Comparison of ENCODE assay signal across 8 cellular contexts in genomic region chr2:237165405-237166276, GRCh38.
A peak's percentile ranks its signal among the peaks of the same experiment; 100 is the strongest.
DNase-seq lines count a peak whose midpoint lies in the region; ATAC-seq and TF ChIP-seq lines count a peak whose summit lies in the region.

No MANE protein-coding gene starts in this region.

- no peak overlapping the region for H3K27ac Mint-ChIP-seq in activated CD8-positive, alpha-beta T cell treated with anti-CD3 and anti-CD28 coated beads for 36 hours
- no peak overlapping the region for H3K27ac Mint-ChIP-seq in activated CD8-positive, alpha-beta T cell treated with anti-CD3 and anti-CD28 coated beads, Interleukin-2, amount 10 ng/mL, durations not matched to agents 7 days and 5 days

- 0 out of 2 replicates have a peak, but pooled peaks cover 4% of the 10 kb centered on the region for H3K9me3 ChIP-seq in Panc1 (ENCODE audit: control insufficient read depth, insufficient read depth, low read depth, low read length)
- no peaks in the 10 kb centered on the region for H3K9me3 ChIP-seq in upper lobe of left lung

- no peaks in the 10 kb centered on the region for H3K27me3 ChIP-seq in Panc1 (ENCODE audit: control insufficient read depth, insufficient read depth, low read length)
- no peaks in the 10 kb centered on the region for H3K27me3 ChIP-seq in foreskin keratinocyte
- H3K27me3 ChIP-seq in upper lobe of left lung: no peaks in the 10 kb centered on the region

- ATAC-seq in activated CD8-positive, alpha-beta T cell treated with anti-CD3 and anti-CD28 coated beads for 36 hours: no peak
- no peak for ATAC-seq in activated CD8-positive, alpha-beta T cell treated with anti-CD3 and anti-CD28 coated beads, Interleukin-2, amount 10 ng/mL, durations not matched to agents 7 days and 5 days
- ATAC-seq in Panc1 (peak; percentile 51; the same call in 1 of the 2 replicates), foreskin keratinocyte (peak; percentile 33), upper lobe of left lung (ENCODE audit: low FRiP score in 2 of 2) (no peak)

- H3K27ac ChIP-seq in Panc1 (ENCODE audit: low read length) (peak overlapping the region; percentile 34; the same call in 1 of the 2 replicates), foreskin keratinocyte (no peak overlapping the region), upper lobe of left lung (no peak overlapping the region)

- peaks cover 12% of the 10 kb centered on the region for H3K27me3 Mint-ChIP-seq in activated CD8-positive, alpha-beta T cell treated with anti-CD3 and anti-CD28 coated beads for 36 hours
- peaks cover 10% of the 10 kb centered on the region for H3K27me3 Mint-ChIP-seq in activated CD8-positive, alpha-beta T cell treated with anti-CD3 and anti-CD28 coated beads, Interleukin-2, amount 10 ng/mL, durations not matched to agents 7 days and 5 days (ENCODE audit: low read depth)

- H3K9me3 Mint-ChIP-seq in activated CD8-positive, alpha-beta T cell treated with anti-CD3 and anti-CD28 coated beads for 36 hours: peaks cover 8% of the 10 kb centered on the region
- H3K9me3 Mint-ChIP-seq in activated CD8-positive, alpha-beta T cell treated with anti-CD3 and anti-CD28 coated beads, Interleukin-2, amount 10 ng/mL, durations not matched to agents 7 days and 5 days (ENCODE audit: insufficient read depth): peaks cover 4% of the 10 kb centered on the region

- DNase-seq in activated CD8-positive, alpha-beta T cell treated with anti-CD3 and anti-CD28 coated beads for 36 hours: no peak
- DNase-seq in activated CD8-positive, alpha-beta T cell treated with anti-CD3 and anti-CD28 coated beads, Interleukin-2, amount 10 ng/mL, durations not matched to agents 7 days and 5 days: no peak
- DNase-seq in Panc1 (ENCODE audit: low read depth, low spot score): no peak
- DNase-seq in foreskin keratinocyte: peak in 1 of 2 donors; percentile 20
- no peak for DNase-seq in upper lobe of left lung
- DNase-seq in NCI-H2081 (lab: John Stamatoyannopoulos, UW): no peak
- DNase-seq in T-helper 9 cell: no peak
- no peak for DNase-seq in GM19240 (ENCODE audit: insufficient read length, low spot score)

- 72 to 74% methylated on average over 5 of the region's 5 CpGs for WGBS in upper lobe of left lung, 2 donors

- H3K4me1 ChIP-seq in Panc1 (ENCODE audit: control insufficient read depth, insufficient read depth, low read length) (no peaks in the 10 kb centered on the region), foreskin keratinocyte (no peaks in the 10 kb centered on the region), upper lobe of left lung (no peaks in the 10 kb centered on the region)

- no TSS peak for BruUV-seq in Panc1 (replicated peaks; lab: Mats Ljungman, UMichigan)

- POLR2A ChIA-PET in activated CD8-positive, alpha-beta T cell treated with anti-CD3 and anti-CD28 coated beads for 36 hours (lab: Charles Lee): no interaction called here
- POLR2A ChIA-PET in activated CD8-positive, alpha-beta T cell treated with anti-CD3 and anti-CD28 coated beads, Interleukin-2, amount 10 ng/mL, durations not matched to agents 7 days and 5 days (lab: Charles Lee): no interaction called here
- POLR2A ChIA-PET in Panc1 (lab: Charles Lee): no interaction called here

- peak; percentile 20 for TF ChIP-seq CTCF in activated CD8-positive, alpha-beta T cell treated with anti-CD3 and anti-CD28 coated beads for 36 hours (IDR thresholded peaks at IDR 0.05)
- TF ChIP-seq CTCF in Panc1 (IDR thresholded peaks at IDR 0.05) (peak; percentile 69), foreskin keratinocyte (conservative IDR thresholded peaks at IDR 0.05) (peak; percentile 71), upper lobe of left lung (IDR thresholded peaks at IDR 0.05) (peak in 4 of 6 experiments; percentile 25 to 35 (median 30))

- H3K36me3 Mint-ChIP-seq in activated CD8-positive, alpha-beta T cell treated with anti-CD3 and anti-CD28 coated beads for 36 hours (ENCODE audit: low read depth): no peaks in the 10 kb centered on the region
- no peaks in the 10 kb centered on the region for H3K36me3 Mint-ChIP-seq in activated CD8-positive, alpha-beta T cell treated with anti-CD3 and anti-CD28 coated beads, Interleukin-2, amount 10 ng/mL, durations not matched to agents 7 days and 5 days (ENCODE audit: low read depth)

- in situ Hi-C loops in Panc1 (cut with HindIII; ENCODE audit: low pct_unique_long_range_greater_than_20kb, low sequenced_read_pairs): no loop called here

- H3K36me3 ChIP-seq in Panc1 (ENCODE audit: control insufficient read depth, insufficient read depth, low read length): no peaks in the 10 kb centered on the region
- H3K36me3 ChIP-seq in upper lobe of left lung: no peaks in the 10 kb centered on the region

- no peak for TF ChIP-seq POLR2A in upper lobe of left lung (IDR thresholded peaks at IDR 0.05)

- H3K4me1 Mint-ChIP-seq in activated CD8-positive, alpha-beta T cell treated with anti-CD3 and anti-CD28 coated beads for 36 hours (ENCODE audit: low read depth): peaks cover 4% of the 10 kb centered on the region
- H3K4me1 Mint-ChIP-seq in activated CD8-positive, alpha-beta T cell treated with anti-CD3 and anti-CD28 coated beads, Interleukin-2, amount 10 ng/mL, durations not matched to agents 7 days and 5 days (ENCODE audit: low read depth): no peaks in the 10 kb centered on the region

- intact Hi-C loops in activated CD8-positive, alpha-beta T cell treated with anti-CD3 and anti-CD28 coated beads for 36 hours (cut with micrococcal nuclease): no loop called here
- intact Hi-C loops in Panc1 (cut with micrococcal nuclease; ENCODE audit: unreplicated experiment): no loop called here

- CTCF ChIA-PET in activated CD8-positive, alpha-beta T cell treated with anti-CD3 and anti-CD28 coated beads for 36 hours (lab: Charles Lee): interaction anchor here (0.7 to 2.2 kb wide), 12 partner anchors 11 to 406 kb away, joined by 3 to 10 read pairs (median 4); no protein-coding TSS in a partner anchor
- CTCF ChIA-PET in activated CD8-positive, alpha-beta T cell treated with anti-CD3 and anti-CD28 coated beads, Interleukin-2, amount 10 ng/mL, durations not matched to agents 7 days and 5 days (lab: Charles Lee): interaction anchor here (1.3 to 1.8 kb wide), 2 partner anchors 256 to 310 kb away, joined by 5 read pairs; no protein-coding TSS in a partner anchor
- CTCF ChIA-PET in Panc1 (lab: Charles Lee): interaction anchor here (0.5 to 1.0 kb wide), 3 partner anchors 245 to 390 kb away, joined by 3 to 11 read pairs (median 3); no protein-coding TSS in a partner anchor

- H3K4me3 ChIP-seq in Panc1 (ENCODE audit: low read depth in 2 of 2, low read length in 2 of 2) (no peak overlapping the region), upper lobe of left lung (no peak overlapping the region)

- H3K4me3 Mint-ChIP-seq in activated CD8-positive, alpha-beta T cell treated with anti-CD3 and anti-CD28 coated beads for 36 hours: no peak overlapping the region
- H3K4me3 Mint-ChIP-seq in activated CD8-positive, alpha-beta T cell treated with anti-CD3 and anti-CD28 coated beads, Interleukin-2, amount 10 ng/mL, durations not matched to agents 7 days and 5 days: no peak overlapping the region

- no peak for TF ChIP-seq EP300 in upper lobe of left lung (IDR thresholded peaks at IDR 0.05)

Comparison
In these comparisons a context has a peak if more than half of its experiments do, and no peak if none do; other contexts are left out.
1. ATAC-seq: peak in Panc1 (single experiment) and foreskin keratinocyte (single experiment); none in activated CD8-positive, alpha-beta T cell treated with anti-CD3 and anti-CD28 coated beads for 36 hours (single experiment), activated CD8-positive, alpha-beta T cell treated with anti-CD3 and anti-CD28 coated beads, Interleukin-2, amount 10 ng/mL, durations not matched to agents 7 days and 5 days (single experiment) and upper lobe of left lung (0 of 2).
2. CTCF ChIP-seq: peak in every context shown above with its lines; median percentile 71 in foreskin keratinocyte; 69 in Panc1; 30 in upper lobe of left lung; 20 in activated CD8-positive, alpha-beta T cell treated with anti-CD3 and anti-CD28 coated beads for 36 hours.